In genomic region chr14:67018720-67019119, GRCh38 we compare ENCODE assay signal across 1 cellular context.
TF ChIP-seq lines count a peak whose summit lies in the region.

No MANE protein-coding gene starts in this region.

TF ChIP-seq in GM12878, 131 proteins besides CTCF, POLR2A, EP300 and RAD21 (continued from another document):
- no peak for TF ChIP-seq SRF (IDR thresholded peaks at IDR 0.05; ENCODE audit: low read depth in 2 of 2, low read length in 2 of 2)
- TF ChIP-seq IKZF2 (IDR thresholded peaks at IDR 0.05) = peak; percentile 70 to 73
- TF ChIP-seq ATF3 (IDR thresholded peaks at IDR 0.05; ENCODE audit: borderline replicate concordance, extremely low read depth, low read depth, low read length) = no peak
- no peak; the same call in none of the 2 replicates for TF ChIP-seq IKZF1 (conservative IDR thresholded peaks at IDR 0.05)
- no peak for TF ChIP-seq TCF12 (IDR thresholded peaks at IDR 0.05; ENCODE audit: low read depth, low read length)
- TF ChIP-seq ZNF217 (IDR thresholded peaks at IDR 0.05) = peak; percentile 88; the same call in 1 of the 2 replicates
- TF ChIP-seq SMARCA5 (IDR thresholded peaks at IDR 0.05) = 0 out of 2 replicates have a peak, but pooled peaks have one; percentile 55
- TF ChIP-seq IRF4 (IDR thresholded peaks at IDR 0.05; ENCODE audit: low read depth, low read length) = peak; percentile 62; the same call in 1 of the 2 replicates
- TF ChIP-seq LARP7 (IDR thresholded peaks at IDR 0.05) = no peak
- peak; percentile 57; the same call in 1 of the 2 replicates for TF ChIP-seq BMI1 (IDR thresholded peaks at IDR 0.05; ENCODE audit: borderline replicate concordance)
- TF ChIP-seq, protein P1, sequence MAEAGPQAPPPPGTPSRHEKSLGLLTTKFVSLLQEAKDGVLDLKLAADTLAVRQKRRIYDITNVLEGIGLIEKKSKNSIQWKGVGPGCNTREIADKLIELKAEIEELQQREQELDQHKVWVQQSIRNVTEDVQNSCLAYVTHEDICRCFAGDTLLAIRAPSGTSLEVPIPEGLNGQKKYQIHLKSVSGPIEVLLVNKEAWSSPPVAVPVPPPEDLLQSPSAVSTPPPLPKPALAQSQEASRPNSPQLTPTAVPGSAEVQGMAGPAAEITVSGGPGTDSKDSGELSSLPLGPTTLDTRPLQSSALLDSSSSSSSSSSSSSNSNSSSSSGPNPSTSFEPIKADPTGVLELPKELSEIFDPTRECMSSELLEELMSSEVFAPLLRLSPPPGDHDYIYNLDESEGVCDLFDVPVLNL (IDR thresholded peaks at IDR 0.05; ENCODE audit: low read depth, low read length) = no peak
- peak; percentile 98 for TF ChIP-seq TCF7 (IDR thresholded peaks at IDR 0.05; ENCODE audit: borderline replicate concordance)
- TF ChIP-seq ZNF592 (IDR thresholded peaks at IDR 0.05) = no peak
- no peak for TF ChIP-seq FOXK2 (IDR thresholded peaks at IDR 0.05)
- TF ChIP-seq ATF7 (IDR thresholded peaks at IDR 0.05; ENCODE audit: low read depth) = peak; percentile 38; the same call in 1 of the 2 replicates
- TF ChIP-seq KLF5 (IDR thresholded peaks at IDR 0.05; ENCODE audit: partially characterized antibody) = no peak
- no peak for TF ChIP-seq ZZZ3 (IDR thresholded peaks at IDR 0.05; ENCODE audit: control insufficient read depth, insufficient read length, low read depth)
- no peak for TF ChIP-seq EGR1 (IDR thresholded peaks at IDR 0.05; ENCODE audit: borderline replicate concordance in 1 of 2, low read depth in 2 of 2, low read length in 2 of 2)
- no peak for TF ChIP-seq CBX3 (IDR thresholded peaks at IDR 0.05; ENCODE audit: borderline replicate concordance, low read depth)
- TF ChIP-seq, protein P2, sequence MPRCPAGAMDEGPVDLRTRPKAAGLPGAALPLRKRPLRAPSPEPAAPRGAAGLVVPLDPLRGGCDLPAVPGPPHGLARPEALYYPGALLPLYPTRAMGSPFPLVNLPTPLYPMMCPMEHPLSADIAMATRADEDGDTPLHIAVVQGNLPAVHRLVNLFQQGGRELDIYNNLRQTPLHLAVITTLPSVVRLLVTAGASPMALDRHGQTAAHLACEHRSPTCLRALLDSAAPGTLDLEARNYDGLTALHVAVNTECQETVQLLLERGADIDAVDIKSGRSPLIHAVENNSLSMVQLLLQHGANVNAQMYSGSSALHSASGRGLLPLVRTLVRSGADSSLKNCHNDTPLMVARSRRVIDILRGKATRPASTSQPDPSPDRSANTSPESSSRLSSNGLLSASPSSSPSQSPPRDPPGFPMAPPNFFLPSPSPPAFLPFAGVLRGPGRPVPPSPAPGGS (IDR thresholded peaks at IDR 0.05; ENCODE audit: borderline replicate concordance, insufficient read depth, low read depth, low read length, poor library complexity, severe bottlenecking) = no peak
- no peak for TF ChIP-seq PRDM15 (CRISPR knock-in tag; IDR thresholded peaks at IDR 0.05)
- TF ChIP-seq JUNB (IDR thresholded peaks at IDR 0.05) = peak; percentile 67
- TF ChIP-seq, protein P3, sequence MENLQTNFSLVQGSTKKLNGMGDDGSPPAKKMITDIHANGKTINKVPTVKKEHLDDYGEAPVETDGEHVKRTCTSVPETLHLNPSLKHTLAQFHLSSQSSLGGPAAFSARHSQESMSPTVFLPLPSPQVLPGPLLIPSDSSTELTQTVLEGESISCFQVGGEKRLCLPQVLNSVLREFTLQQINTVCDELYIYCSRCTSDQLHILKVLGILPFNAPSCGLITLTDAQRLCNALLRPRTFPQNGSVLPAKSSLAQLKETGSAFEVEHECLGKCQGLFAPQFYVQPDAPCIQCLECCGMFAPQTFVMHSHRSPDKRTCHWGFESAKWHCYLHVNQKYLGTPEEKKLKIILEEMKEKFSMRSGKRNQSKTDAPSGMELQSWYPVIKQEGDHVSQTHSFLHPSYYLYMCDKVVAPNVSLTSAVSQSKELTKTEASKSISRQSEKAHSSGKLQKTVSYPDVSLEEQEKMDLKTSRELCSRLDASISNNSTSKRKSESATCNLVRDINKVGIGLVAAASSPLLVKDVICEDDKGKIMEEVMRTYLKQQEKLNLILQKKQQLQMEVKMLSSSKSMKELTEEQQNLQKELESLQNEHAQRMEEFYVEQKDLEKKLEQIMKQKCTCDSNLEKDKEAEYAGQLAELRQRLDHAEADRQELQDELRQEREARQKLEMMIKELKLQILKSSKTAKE (IDR thresholded peaks at IDR 0.05; ENCODE audit: low read depth, poor library complexity, severe bottlenecking) = peak; percentile 21
- TF ChIP-seq MEF2A (IDR thresholded peaks at IDR 0.05; ENCODE audit: insufficient read depth, low read depth, low read length) = peak; percentile 96
- TF ChIP-seq MLLT1 (IDR thresholded peaks at IDR 0.05) = no peak
- TF ChIP-seq RELB (IDR thresholded peaks at IDR 0.05; ENCODE audit: low read depth) = 0 out of 2 replicates have a peak, but pooled peaks have one; percentile 36
- no peak for TF ChIP-seq SMAD1 (IDR thresholded peaks at IDR 0.05; ENCODE audit: low read depth, partially characterized antibody)
- no peak for TF ChIP-seq CHD4 (IDR thresholded peaks at IDR 0.05)
- TF ChIP-seq CBFB (IDR thresholded peaks at IDR 0.05; ENCODE audit: low read depth) = peak; percentile 55; the same call in 1 of the 2 replicates
- TF ChIP-seq ZNF622 (IDR thresholded peaks at IDR 0.05) = no peak
- TF ChIP-seq, protein P4, sequence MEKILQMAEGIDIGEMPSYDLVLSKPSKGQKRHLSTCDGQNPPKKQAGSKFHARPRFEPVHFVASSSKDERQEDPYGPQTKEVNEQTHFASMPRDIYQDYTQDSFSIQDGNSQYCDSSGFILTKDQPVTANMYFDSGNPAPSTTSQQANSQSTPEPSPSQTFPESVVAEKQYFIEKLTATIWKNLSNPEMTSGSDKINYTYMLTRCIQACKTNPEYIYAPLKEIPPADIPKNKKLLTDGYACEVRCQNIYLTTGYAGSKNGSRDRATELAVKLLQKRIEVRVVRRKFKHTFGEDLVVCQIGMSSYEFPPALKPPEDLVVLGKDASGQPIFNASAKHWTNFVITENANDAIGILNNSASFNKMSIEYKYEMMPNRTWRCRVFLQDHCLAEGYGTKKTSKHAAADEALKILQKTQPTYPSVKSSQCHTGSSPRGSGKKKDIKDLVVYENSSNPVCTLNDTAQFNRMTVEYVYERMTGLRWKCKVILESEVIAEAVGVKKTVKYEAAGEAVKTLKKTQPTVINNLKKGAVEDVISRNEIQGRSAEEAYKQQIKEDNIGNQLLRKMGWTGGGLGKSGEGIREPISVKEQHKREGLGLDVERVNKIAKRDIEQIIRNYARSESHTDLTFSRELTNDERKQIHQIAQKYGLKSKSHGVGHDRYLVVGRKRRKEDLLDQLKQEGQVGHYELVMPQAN (conservative IDR thresholded peaks at IDR 0.05) = no peak
- TF ChIP-seq CHD2 (IDR thresholded peaks at IDR 0.05; ENCODE audit: borderline replicate concordance, low read depth, low read length) = no peak
- peak; percentile 95 for TF ChIP-seq SPI1 (IDR thresholded peaks at IDR 0.05; ENCODE audit: borderline replicate concordance, insufficient read depth, low read depth, low read length)
- TF ChIP-seq PAX8 (IDR thresholded peaks at IDR 0.05) = no peak
- peak; percentile 80 for TF ChIP-seq MEF2B (IDR thresholded peaks at IDR 0.05; ENCODE audit: partially characterized antibody, poor library complexity, severe bottlenecking)
- no peak for TF ChIP-seq RB1 (IDR thresholded peaks at IDR 0.05; ENCODE audit: borderline replicate concordance)
- no peak for TF ChIP-seq SMAD5 (IDR thresholded peaks at IDR 0.05; ENCODE audit: low read depth)
- 0 out of 2 replicates have a peak, but pooled peaks have one; percentile 65 for TF ChIP-seq NBN (IDR thresholded peaks at IDR 0.05)
- peak; percentile 82 for TF ChIP-seq MTA2 (IDR thresholded peaks at IDR 0.05; ENCODE audit: low read depth)
- TF ChIP-seq JUND (IDR thresholded peaks at IDR 0.05; ENCODE audit: low read depth, low read length) = no peak
